ENCODE assay signal across 1 cellular context in genomic region chr3:158572766-158573060, GRCh38.
TF ChIP-seq lines count a peak whose summit lies in the region.

No MANE protein-coding gene starts in this region.

TF ChIP-seq in HepG2, 621 proteins besides CTCF, POLR2A, EP300 and RAD21 (continued from another document):
- TF ChIP-seq DRAP1 (CRISPR knock-in tag; IDR thresholded peaks at IDR 0.05) (no peak), MIXL1 (CRISPR knock-in tag; IDR thresholded peaks at IDR 0.05) (no peak), ZNF251 (CRISPR knock-in tag; IDR thresholded peaks at IDR 0.05) (no peak)
